In genomic region chr18:53509886-53510285, GRCh38 we compare ENCODE assay signal across 1 cellular context.
TF ChIP-seq lines count a peak whose summit lies in the region.

No MANE protein-coding gene starts in this region.

TF ChIP-seq in HepG2, 621 proteins besides CTCF, POLR2A, EP300 and RAD21 (continued from another document):
- TF ChIP-seq, protein P1, sequence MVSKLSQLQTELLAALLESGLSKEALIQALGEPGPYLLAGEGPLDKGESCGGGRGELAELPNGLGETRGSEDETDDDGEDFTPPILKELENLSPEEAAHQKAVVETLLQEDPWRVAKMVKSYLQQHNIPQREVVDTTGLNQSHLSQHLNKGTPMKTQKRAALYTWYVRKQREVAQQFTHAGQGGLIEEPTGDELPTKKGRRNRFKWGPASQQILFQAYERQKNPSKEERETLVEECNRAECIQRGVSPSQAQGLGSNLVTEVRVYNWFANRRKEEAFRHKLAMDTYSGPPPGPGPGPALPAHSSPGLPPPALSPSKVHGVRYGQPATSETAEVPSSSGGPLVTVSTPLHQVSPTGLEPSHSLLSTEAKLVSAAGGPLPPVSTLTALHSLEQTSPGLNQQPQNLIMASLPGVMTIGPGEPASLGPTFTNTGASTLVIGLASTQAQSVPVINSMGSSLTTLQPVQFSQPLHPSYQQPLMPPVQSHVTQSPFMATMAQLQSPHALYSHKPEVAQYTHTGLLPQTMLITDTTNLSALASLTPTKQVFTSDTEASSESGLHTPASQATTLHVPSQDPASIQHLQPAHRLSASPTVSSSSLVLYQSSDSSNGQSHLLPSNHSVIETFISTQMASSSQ (IDR thresholded peaks at IDR 0.05; ENCODE audit: low read depth) = no peak
- TF ChIP-seq, protein P1 (CRISPR knock-in tag; IDR thresholded peaks at IDR 0.05; ENCODE audit: borderline replicate concordance) = no peak
